Comparison of ENCODE assay signal across 14 cellular contexts in the genomic region with DNA sequence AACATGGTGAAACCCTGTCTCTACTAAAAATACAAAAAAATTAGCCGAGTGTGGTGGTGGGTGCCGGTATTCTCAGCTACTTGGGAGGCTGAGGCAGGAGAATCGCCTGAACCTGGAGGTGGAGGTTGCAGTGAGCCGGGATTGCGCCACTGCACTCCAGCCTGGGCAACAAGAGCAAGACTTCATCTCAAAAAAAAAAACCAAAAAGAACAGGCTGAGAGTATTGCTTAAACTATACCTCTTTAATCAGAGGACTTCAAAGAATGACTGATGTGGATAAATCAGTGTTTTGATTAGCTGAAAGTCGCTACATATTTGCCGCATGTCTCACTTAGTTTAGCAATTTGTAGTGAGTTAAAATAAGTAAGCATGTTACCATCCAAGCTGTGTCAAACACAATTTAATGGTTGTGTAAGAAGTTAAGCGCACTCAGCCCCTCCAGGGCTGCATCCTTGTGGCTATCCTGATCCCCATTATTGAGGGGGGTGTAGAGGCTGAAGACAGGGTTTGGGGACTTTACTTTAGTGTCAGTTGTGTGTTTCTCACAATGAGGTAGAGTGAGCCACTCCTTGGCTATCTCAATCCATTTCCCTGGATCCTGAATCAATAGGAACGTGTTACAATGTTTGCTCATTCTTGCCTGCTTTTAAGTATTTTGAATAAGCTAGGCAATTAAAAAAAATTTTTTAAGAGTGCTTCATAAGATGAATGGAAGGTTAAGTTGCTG.
"Had no signal": no experiment of that assay in that cellular context is flagged by ENCODE, and none has a peak within 500 bp of the region (broad histone marks: within the 10 kb centered on the region; RNA-seq: fewer than 3 reads in every experiment).

No MANE protein-coding gene starts in this region.

- H3K27ac ChIP-seq: colonic mucosa, pancreas, skin epidermis, testis had no signal

- H3K4me3 ChIP-seq: colonic mucosa, pancreas, skin epidermis, testis had no signal

- H3K27me3 ChIP-seq: colonic mucosa, pancreas, testis had no signal

- H3K9me3 ChIP-seq: colonic mucosa, pancreas, testis had no signal

- DNase-seq: activated B cell treated with CpG ODN at 0.5 μM for 24 hours; activated CD4-positive, alpha-beta T cell treated with anti-CD3 and anti-CD28 coated beads, Interleukin-2, amount 10 ng/mL, durations not matched to agents 24 days and 14 days; activated CD8-positive, alpha-beta memory T cell treated with anti-CD3 and anti-CD28 coated beads for 24 hours; activated naive CD4-positive, alpha-beta T cell treated with anti-CD3 and anti-CD28 coated beads for 36 hours; caudate nucleus; colonic mucosa; immature natural killer cell; left colon; pancreas; retina; stimulated activated CD4-positive, alpha-beta T cell treated with anti-CD3 and anti-CD28 coated beads, Interleukin-4, amount 100 ng/mL, for 4 hours; stimulated activated naive CD8-positive, alpha-beta T cell treated with anti-CD3 and anti-CD28 coated beads, Interleukin-15, amount 100 ng/mL, for 72 hours; testis had no signal

- H3K4me1 ChIP-seq: colonic mucosa had no signal
